Comparison of ENCODE assay signal across 1 cellular context in genomic region chr22:24525416-24526037, GRCh38.
TF ChIP-seq lines count a peak whose summit lies in the region.

No MANE protein-coding gene starts in this region.

TF ChIP-seq in HepG2, 621 proteins besides CTCF, POLR2A, EP300 and RAD21 (continued from another document and continues in another):
- TF ChIP-seq KIAA2018 (CRISPR knock-in tag; IDR thresholded peaks at IDR 0.05; ENCODE audit: borderline replicate concordance) (no peak), PITX1 (CRISPR knock-in tag; IDR thresholded peaks at IDR 0.05) (peak; percentile 60; the same call in 1 of the 2 replicates), ZBTB38 (CRISPR knock-in tag; IDR thresholded peaks at IDR 0.05) (no peak), ZNF451 (CRISPR knock-in tag; IDR thresholded peaks at IDR 0.05) (no peak), ZNF547 (CRISPR knock-in tag; IDR thresholded peaks at IDR 0.05) (no peak), TAF15 (IDR thresholded peaks at IDR 0.05; ENCODE audit: low read depth, low read length, poor library complexity, severe bottlenecking) (no peak), MAX (IDR thresholded peaks at IDR 0.05) (peak; percentile 32; the same call in 1 of the 2 replicates), ESRRA (CRISPR knock-in tag; IDR thresholded peaks at IDR 0.05; ENCODE audit: low read depth) (peak; percentile 95), SOX5 (CRISPR knock-in tag; IDR thresholded peaks at IDR 0.05; ENCODE audit: borderline replicate concordance) (peak; percentile 81; the same call in 1 of the 2 replicates), ZNF792 (CRISPR knock-in tag; IDR thresholded peaks at IDR 0.05) (peak; percentile 36; the same call in 1 of the 2 replicates), WIZ (CRISPR knock-in tag; IDR thresholded peaks at IDR 0.05) (no peak), ZNF770 (CRISPR knock-in tag; IDR thresholded peaks at IDR 0.05) (peak; percentile 47; the same call in 1 of the 2 replicates), ZSCAN30 (CRISPR knock-in tag; IDR thresholded peaks at IDR 0.05) (no peak), ZNF292 (CRISPR knock-in tag; IDR thresholded peaks at IDR 0.05; ENCODE audit: borderline replicate concordance, low read depth) (peak; percentile 55; the same call in 1 of the 2 replicates), RERE (CRISPR knock-in tag; IDR thresholded peaks at IDR 0.05; ENCODE audit: low read depth) (no peak), ZNF234 (CRISPR knock-in tag; conservative IDR thresholded peaks at IDR 0.05) (no peak), SMARCC2 (IDR thresholded peaks at IDR 0.05) (no peak), ZNF335 (CRISPR knock-in tag; IDR thresholded peaks at IDR 0.05) (0 out of 2 replicates have a peak, but pooled peaks have one; percentile 46), HMGXB4 (CRISPR knock-in tag; IDR thresholded peaks at IDR 0.05; ENCODE audit: borderline replicate concordance in 1 of 2, low read depth in 1 of 2) (peak; percentile 45 to 83; a peak in 1 of 4 replicates), ZNF616 (CRISPR knock-in tag; IDR thresholded peaks at IDR 0.05; ENCODE audit: low read depth) (no peak), DRAP1 (CRISPR knock-in tag; IDR thresholded peaks at IDR 0.05) (peak; percentile 50; the same call in 1 of the 2 replicates), ZNF230 (CRISPR knock-in tag; IDR thresholded peaks at IDR 0.05) (no peak), PREB (CRISPR knock-in tag; IDR thresholded peaks at IDR 0.05) (no peak), ATRX (CRISPR knock-in tag; IDR thresholded peaks at IDR 0.05; ENCODE audit: borderline replicate concordance) (no peak), BRD4 (CRISPR knock-in tag; IDR thresholded peaks at IDR 0.05) (no peak), ZNF512 (CRISPR knock-in tag; IDR thresholded peaks at IDR 0.05) (no peak), POGZ (CRISPR knock-in tag; IDR thresholded peaks at IDR 0.05) (peak; percentile 28), ZNF343 (CRISPR knock-in tag; IDR thresholded peaks at IDR 0.05) (no peak), ZIK1 (CRISPR knock-in tag; IDR thresholded peaks at IDR 0.05; ENCODE audit: borderline replicate concordance, low read depth) (no peak), PCBP2 (optimal IDR thresholded peaks at IDR 0.05; ENCODE audit: low read depth, low read length, poor library complexity, severe bottlenecking) (no peak), ZNF354B (CRISPR knock-in tag; IDR thresholded peaks at IDR 0.05) (no peak), FOXP4 (CRISPR knock-in tag; IDR thresholded peaks at IDR 0.05) (peak; percentile 67; the same call in 1 of the 2 replicates), NR3C1 (CRISPR knock-in tag; IDR thresholded peaks at IDR 0.05) (no peak), THYN1 (CRISPR knock-in tag; IDR thresholded peaks at IDR 0.05; ENCODE audit: borderline replicate concordance, low read depth) (no peak), DNMT1 (CRISPR knock-in tag; IDR thresholded peaks at IDR 0.05) (no peak), SALL2 (CRISPR knock-in tag; IDR thresholded peaks at IDR 0.05) (no peak)
